1 cellular context compared by ENCODE assay signal in the genomic region with DNA sequence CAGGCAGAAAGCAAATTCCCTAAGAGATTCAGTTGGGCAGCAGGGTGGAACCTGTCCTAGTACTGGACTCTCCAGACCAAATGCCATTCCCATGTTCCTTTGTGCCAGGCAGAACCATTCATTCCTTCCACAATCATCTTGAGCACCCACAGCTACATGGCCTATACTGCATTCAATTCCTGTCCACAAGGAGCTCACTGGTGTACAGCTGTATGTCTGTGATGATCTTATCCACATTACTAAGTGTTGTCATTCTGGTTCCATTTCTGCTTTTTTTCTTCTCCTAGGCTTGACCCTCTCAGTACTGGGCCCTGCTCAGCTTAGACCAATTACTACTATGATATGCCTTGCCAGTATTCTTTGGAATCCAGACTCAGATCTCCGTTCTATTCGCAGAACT.
TF ChIP-seq lines count a peak whose summit lies in the region.

No MANE protein-coding gene starts in this region.

TF ChIP-seq in K562, 482 proteins besides CTCF, POLR2A, EP300 and RAD21 (continued from another document and continues in another):
- TF ChIP-seq, protein P1, sequence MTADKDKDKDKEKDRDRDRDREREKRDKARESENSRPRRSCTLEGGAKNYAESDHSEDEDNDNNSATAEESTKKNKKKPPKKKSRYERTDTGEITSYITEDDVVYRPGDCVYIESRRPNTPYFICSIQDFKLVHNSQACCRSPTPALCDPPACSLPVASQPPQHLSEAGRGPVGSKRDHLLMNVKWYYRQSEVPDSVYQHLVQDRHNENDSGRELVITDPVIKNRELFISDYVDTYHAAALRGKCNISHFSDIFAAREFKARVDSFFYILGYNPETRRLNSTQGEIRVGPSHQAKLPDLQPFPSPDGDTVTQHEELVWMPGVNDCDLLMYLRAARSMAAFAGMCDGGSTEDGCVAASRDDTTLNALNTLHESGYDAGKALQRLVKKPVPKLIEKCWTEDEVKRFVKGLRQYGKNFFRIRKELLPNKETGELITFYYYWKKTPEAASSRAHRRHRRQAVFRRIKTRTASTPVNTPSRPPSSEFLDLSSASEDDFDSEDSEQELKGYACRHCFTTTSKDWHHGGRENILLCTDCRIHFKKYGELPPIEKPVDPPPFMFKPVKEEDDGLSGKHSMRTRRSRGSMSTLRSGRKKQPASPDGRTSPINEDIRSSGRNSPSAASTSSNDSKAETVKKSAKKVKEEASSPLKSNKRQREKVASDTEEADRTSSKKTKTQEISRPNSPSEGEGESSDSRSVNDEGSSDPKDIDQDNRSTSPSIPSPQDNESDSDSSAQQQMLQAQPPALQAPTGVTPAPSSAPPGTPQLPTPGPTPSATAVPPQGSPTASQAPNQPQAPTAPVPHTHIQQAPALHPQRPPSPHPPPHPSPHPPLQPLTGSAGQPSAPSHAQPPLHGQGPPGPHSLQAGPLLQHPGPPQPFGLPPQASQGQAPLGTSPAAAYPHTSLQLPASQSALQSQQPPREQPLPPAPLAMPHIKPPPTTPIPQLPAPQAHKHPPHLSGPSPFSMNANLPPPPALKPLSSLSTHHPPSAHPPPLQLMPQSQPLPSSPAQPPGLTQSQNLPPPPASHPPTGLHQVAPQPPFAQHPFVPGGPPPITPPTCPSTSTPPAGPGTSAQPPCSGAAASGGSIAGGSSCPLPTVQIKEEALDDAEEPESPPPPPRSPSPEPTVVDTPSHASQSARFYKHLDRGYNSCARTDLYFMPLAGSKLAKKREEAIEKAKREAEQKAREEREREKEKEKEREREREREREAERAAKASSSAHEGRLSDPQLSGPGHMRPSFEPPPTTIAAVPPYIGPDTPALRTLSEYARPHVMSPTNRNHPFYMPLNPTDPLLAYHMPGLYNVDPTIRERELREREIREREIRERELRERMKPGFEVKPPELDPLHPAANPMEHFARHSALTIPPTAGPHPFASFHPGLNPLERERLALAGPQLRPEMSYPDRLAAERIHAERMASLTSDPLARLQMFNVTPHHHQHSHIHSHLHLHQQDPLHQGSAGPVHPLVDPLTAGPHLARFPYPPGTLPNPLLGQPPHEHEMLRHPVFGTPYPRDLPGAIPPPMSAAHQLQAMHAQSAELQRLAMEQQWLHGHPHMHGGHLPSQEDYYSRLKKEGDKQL (CRISPR knock-in tag; IDR thresholded peaks at IDR 0.05; ENCODE audit: borderline replicate concordance) = no peak
- TF ChIP-seq NR3C1 (CRISPR knock-in tag; IDR thresholded peaks at IDR 0.05) = no peak
- TF ChIP-seq BRD4 (IDR thresholded peaks at IDR 0.05) = no peak
- 0 out of 4 replicates have a peak, but pooled peaks of 1 of the 2 experiments have one; percentile 23 for TF ChIP-seq TRIM24 (IDR thresholded peaks at IDR 0.05)
- no peak for TF ChIP-seq MECOM (CRISPR knock-in tag; IDR thresholded peaks at IDR 0.05)
- TF ChIP-seq E2F3 (CRISPR knock-in tag; IDR thresholded peaks at IDR 0.05) = no peak
- no peak for TF ChIP-seq NFATC3 (IDR thresholded peaks at IDR 0.05)
- no peak for TF ChIP-seq CC2D1A (IDR thresholded peaks at IDR 0.05)
- no peak for TF ChIP-seq RHOXF2B (CRISPR knock-in tag; conservative IDR thresholded peaks at IDR 0.05)
- TF ChIP-seq ZFP91 (CRISPR knock-in tag; IDR thresholded peaks at IDR 0.05) = no peak
- no peak for TF ChIP-seq PPARD (CRISPR knock-in tag; IDR thresholded peaks at IDR 0.05)
- no peak for TF ChIP-seq HNRNPUL1 (IDR thresholded peaks at IDR 0.05; ENCODE audit: low read length)
- TF ChIP-seq NBN (IDR thresholded peaks at IDR 0.05; ENCODE audit: low read depth) = no peak
- TF ChIP-seq MLX (CRISPR knock-in tag; conservative IDR thresholded peaks at IDR 0.05) = no peak
- no peak for TF ChIP-seq ZC3H4 (CRISPR knock-in tag; IDR thresholded peaks at IDR 0.05; ENCODE audit: borderline replicate concordance)
- no peak for TF ChIP-seq CHD1 (IDR thresholded peaks at IDR 0.05; ENCODE audit: low read length)
- no peak for TF ChIP-seq JUNB (CRISPR knock-in tag; conservative IDR thresholded peaks at IDR 0.05)
- no peak for TF ChIP-seq SREBF1 (IDR thresholded peaks at IDR 0.05; ENCODE audit: borderline replicate concordance, low read depth, low read length)
- TF ChIP-seq TCF7L2 (IDR thresholded peaks at IDR 0.05; ENCODE audit: low read depth, low read length) = no peak
- no peak for TF ChIP-seq BRCA1 (IDR thresholded peaks at IDR 0.05)
- no peak for TF ChIP-seq BRCA1 (CRISPR knock-in tag; IDR thresholded peaks at IDR 0.05)
- no peak for TF ChIP-seq RBBP5 (IDR thresholded peaks at IDR 0.05; ENCODE audit: borderline replicate concordance, insufficient read depth, low read length, poor library complexity, severe bottlenecking)
- no peak for TF ChIP-seq ZNF408 (CRISPR knock-in tag; IDR thresholded peaks at IDR 0.05; ENCODE audit: low read depth)
- TF ChIP-seq, protein P2, sequence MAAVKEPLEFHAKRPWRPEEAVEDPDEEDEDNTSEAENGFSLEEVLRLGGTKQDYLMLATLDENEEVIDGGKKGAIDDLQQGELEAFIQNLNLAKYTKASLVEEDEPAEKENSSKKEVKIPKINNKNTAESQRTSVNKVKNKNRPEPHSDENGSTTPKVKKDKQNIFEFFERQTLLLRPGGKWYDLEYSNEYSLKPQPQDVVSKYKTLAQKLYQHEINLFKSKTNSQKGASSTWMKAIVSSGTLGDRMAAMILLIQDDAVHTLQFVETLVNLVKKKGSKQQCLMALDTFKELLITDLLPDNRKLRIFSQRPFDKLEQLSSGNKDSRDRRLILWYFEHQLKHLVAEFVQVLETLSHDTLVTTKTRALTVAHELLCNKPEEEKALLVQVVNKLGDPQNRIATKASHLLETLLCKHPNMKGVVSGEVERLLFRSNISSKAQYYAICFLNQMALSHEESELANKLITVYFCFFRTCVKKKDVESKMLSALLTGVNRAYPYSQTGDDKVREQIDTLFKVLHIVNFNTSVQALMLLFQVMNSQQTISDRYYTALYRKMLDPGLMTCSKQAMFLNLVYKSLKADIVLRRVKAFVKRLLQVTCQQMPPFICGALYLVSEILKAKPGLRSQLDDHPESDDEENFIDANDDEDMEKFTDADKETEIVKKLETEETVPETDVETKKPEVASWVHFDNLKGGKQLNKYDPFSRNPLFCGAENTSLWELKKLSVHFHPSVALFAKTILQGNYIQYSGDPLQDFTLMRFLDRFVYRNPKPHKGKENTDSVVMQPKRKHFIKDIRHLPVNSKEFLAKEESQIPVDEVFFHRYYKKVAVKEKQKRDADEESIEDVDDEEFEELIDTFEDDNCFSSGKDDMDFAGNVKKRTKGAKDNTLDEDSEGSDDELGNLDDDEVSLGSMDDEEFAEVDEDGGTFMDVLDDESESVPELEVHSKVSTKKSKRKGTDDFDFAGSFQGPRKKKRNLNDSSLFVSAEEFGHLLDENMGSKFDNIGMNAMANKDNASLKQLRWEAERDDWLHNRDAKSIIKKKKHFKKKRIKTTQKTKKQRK (IDR thresholded peaks at IDR 0.05; ENCODE audit: borderline replicate concordance, low read depth, low read length) = no peak
- TF ChIP-seq ETV5 (CRISPR knock-in tag; IDR thresholded peaks at IDR 0.05; ENCODE audit: low read depth) = no peak
- TF ChIP-seq, protein P3, sequence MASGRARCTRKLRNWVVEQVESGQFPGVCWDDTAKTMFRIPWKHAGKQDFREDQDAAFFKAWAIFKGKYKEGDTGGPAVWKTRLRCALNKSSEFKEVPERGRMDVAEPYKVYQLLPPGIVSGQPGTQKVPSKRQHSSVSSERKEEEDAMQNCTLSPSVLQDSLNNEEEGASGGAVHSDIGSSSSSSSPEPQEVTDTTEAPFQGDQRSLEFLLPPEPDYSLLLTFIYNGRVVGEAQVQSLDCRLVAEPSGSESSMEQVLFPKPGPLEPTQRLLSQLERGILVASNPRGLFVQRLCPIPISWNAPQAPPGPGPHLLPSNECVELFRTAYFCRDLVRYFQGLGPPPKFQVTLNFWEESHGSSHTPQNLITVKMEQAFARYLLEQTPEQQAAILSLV (tag; IDR thresholded peaks at IDR 0.05) = no peak
- TF ChIP-seq, protein P4, sequence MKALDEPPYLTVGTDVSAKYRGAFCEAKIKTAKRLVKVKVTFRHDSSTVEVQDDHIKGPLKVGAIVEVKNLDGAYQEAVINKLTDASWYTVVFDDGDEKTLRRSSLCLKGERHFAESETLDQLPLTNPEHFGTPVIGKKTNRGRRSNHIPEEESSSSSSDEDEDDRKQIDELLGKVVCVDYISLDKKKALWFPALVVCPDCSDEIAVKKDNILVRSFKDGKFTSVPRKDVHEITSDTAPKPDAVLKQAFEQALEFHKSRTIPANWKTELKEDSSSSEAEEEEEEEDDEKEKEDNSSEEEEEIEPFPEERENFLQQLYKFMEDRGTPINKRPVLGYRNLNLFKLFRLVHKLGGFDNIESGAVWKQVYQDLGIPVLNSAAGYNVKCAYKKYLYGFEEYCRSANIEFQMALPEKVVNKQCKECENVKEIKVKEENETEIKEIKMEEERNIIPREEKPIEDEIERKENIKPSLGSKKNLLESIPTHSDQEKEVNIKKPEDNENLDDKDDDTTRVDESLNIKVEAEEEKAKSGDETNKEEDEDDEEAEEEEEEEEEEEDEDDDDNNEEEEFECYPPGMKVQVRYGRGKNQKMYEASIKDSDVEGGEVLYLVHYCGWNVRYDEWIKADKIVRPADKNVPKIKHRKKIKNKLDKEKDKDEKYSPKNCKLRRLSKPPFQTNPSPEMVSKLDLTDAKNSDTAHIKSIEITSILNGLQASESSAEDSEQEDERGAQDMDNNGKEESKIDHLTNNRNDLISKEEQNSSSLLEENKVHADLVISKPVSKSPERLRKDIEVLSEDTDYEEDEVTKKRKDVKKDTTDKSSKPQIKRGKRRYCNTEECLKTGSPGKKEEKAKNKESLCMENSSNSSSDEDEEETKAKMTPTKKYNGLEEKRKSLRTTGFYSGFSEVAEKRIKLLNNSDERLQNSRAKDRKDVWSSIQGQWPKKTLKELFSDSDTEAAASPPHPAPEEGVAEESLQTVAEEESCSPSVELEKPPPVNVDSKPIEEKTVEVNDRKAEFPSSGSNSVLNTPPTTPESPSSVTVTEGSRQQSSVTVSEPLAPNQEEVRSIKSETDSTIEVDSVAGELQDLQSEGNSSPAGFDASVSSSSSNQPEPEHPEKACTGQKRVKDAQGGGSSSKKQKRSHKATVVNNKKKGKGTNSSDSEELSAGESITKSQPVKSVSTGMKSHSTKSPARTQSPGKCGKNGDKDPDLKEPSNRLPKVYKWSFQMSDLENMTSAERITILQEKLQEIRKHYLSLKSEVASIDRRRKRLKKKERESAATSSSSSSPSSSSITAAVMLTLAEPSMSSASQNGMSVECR (CRISPR knock-in tag; IDR thresholded peaks at IDR 0.05) = no peak
- peak; percentile 44; the same call in 1 of the 2 replicates for TF ChIP-seq SPI1 (IDR thresholded peaks at IDR 0.05; ENCODE audit: borderline replicate concordance, low read depth, low read length)
- no peak for TF ChIP-seq ZKSCAN3 (CRISPR knock-in tag; IDR thresholded peaks at IDR 0.05)
- peak; percentile 47; the same call in 1 of the 2 replicates for TF ChIP-seq ZNF592 (IDR thresholded peaks at IDR 0.05)
- TF ChIP-seq, protein P5, sequence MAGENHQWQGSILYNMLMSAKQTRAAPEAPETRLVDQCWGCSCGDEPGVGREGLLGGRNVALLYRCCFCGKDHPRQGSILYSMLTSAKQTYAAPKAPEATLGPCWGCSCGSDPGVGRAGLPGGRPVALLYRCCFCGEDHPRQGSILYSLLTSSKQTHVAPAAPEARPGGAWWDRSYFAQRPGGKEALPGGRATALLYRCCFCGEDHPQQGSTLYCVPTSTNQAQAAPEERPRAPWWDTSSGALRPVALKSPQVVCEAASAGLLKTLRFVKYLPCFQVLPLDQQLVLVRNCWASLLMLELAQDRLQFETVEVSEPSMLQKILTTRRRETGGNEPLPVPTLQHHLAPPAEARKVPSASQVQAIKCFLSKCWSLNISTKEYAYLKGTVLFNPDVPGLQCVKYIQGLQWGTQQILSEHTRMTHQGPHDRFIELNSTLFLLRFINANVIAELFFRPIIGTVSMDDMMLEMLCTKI (IDR thresholded peaks at IDR 0.05; ENCODE audit: partially characterized antibody) = no peak
- peak; percentile 30; the same call in 1 of the 2 replicates for TF ChIP-seq ZNF384 (IDR thresholded peaks at IDR 0.05; ENCODE audit: low read depth, low read length)
- TF ChIP-seq MAFF (IDR thresholded peaks at IDR 0.05; ENCODE audit: low read length) = no peak
- TF ChIP-seq SAFB (IDR thresholded peaks at IDR 0.05; ENCODE audit: borderline replicate concordance, low read depth, low read length) = no peak
- no peak for TF ChIP-seq RBM25 (IDR thresholded peaks at IDR 0.05; ENCODE audit: low read depth, low read length, severe bottlenecking)
- no peak for TF ChIP-seq GABPA (tag; conservative IDR thresholded peaks at IDR 0.05; ENCODE audit: low read depth)
- TF ChIP-seq ELF4 (CRISPR knock-in tag; IDR thresholded peaks at IDR 0.05) = no peak
